ENCODE assay signal across 1 cellular context in genomic region chr17:5561736-5562135, GRCh38.
TF ChIP-seq lines count a peak whose summit lies in the region.

No MANE protein-coding gene starts in this region.

TF ChIP-seq in GM23338, 12 proteins besides CTCF, POLR2A, EP300 and RAD21 (continued from another document):
- TF ChIP-seq, protein P1, sequence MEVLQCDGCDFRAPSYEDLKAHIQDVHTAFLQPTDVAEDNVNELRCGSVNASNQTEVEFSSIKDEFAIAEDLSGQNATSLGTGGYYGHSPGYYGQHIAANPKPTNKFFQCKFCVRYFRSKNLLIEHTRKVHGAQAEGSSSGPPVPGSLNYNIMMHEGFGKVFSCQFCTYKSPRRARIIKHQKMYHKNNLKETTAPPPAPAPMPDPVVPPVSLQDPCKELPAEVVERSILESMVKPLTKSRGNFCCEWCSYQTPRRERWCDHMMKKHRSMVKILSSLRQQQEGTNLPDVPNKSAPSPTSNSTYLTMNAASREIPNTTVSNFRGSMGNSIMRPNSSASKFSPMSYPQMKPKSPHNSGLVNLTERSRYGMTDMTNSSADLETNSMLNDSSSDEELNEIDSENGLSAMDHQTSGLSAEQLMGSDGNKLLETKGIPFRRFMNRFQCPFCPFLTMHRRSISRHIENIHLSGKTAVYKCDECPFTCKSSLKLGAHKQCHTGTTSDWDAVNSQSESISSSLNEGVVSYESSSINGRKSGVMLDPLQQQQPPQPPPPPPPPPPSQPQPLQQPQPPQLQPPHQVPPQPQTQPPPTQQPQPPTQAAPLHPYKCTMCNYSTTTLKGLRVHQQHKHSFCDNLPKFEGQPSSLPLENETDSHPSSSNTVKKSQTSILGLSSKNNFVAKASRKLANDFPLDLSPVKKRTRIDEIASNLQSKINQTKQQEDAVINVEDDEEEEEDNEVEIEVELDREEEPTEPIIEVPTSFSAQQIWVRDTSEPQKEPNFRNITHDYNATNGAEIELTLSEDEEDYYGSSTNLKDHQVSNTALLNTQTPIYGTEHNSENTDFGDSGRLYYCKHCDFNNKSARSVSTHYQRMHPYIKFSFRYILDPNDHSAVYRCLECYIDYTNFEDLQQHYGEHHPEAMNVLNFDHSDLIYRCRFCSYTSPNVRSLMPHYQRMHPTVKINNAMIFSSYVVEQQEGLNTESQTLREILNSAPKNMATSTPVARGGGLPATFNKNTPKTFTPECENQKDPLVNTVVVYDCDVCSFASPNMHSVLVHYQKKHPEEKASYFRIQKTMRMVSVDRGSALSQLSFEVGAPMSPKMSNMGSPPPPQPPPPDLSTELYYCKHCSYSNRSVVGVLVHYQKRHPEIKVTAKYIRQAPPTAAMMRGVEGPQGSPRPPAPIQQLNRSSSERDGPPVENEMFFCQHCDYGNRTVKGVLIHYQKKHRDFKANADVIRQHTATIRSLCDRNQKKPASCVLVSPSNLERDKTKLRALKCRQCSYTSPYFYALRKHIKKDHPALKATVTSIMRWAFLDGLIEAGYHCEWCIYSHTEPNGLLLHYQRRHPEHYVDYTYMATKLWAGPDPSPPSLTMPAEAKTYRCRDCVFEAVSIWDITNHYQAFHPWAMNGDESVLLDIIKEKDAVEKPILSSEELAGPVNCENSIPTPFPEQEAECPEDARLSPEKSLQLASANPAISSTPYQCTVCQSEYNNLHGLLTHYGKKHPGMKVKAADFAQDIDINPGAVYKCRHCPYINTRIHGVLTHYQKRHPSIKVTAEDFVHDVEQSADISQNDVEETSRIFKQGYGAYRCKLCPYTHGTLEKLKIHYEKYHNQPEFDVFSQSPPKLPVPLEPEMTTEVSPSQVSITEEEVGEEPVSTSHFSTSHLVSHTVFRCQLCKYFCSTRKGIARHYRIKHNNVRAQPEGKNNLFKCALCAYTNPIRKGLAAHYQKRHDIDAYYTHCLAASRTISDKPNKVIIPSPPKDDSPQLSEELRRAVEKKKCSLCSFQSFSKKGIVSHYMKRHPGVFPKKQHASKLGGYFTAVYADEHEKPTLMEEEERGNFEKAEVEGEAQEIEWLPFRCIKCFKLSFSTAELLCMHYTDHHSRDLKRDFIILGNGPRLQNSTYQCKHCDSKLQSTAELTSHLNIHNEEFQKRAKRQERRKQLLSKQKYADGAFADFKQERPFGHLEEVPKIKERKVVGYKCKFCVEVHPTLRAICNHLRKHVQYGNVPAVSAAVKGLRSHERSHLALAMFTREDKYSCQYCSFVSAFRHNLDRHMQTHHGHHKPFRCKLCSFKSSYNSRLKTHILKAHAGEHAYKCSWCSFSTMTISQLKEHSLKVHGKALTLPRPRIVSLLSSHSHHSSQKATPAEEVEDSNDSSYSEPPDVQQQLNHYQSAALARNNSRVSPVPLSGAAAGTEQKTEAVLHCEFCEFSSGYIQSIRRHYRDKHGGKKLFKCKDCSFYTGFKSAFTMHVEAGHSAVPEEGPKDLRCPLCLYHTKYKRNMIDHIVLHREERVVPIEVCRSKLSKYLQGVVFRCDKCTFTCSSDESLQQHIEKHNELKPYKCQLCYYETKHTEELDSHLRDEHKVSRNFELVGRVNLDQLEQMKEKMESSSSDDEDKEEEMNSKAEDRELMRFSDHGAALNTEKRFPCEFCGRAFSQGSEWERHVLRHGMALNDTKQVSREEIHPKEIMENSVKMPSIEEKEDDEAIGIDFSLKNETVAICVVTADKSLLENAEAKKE (CRISPR knock-in tag; IDR thresholded peaks at IDR 0.05): no peak
- TF ChIP-seq STAT1 (IDR thresholded peaks at IDR 0.05; ENCODE audit: unreplicated experiment) (no peak), EZH2phosphoT487 (IDR thresholded peaks at IDR 0.05; ENCODE audit: unreplicated experiment) (no peak), POLR2AphosphoS5 (IDR thresholded peaks at IDR 0.05; ENCODE audit: low read depth) (no peak), JUNB (IDR thresholded peaks at IDR 0.05; ENCODE audit: unreplicated experiment) (no peak), ZNF114 (CRISPR knock-in tag; IDR thresholded peaks at IDR 0.05) (no peak)
- TF ChIP-seq, protein P2, sequence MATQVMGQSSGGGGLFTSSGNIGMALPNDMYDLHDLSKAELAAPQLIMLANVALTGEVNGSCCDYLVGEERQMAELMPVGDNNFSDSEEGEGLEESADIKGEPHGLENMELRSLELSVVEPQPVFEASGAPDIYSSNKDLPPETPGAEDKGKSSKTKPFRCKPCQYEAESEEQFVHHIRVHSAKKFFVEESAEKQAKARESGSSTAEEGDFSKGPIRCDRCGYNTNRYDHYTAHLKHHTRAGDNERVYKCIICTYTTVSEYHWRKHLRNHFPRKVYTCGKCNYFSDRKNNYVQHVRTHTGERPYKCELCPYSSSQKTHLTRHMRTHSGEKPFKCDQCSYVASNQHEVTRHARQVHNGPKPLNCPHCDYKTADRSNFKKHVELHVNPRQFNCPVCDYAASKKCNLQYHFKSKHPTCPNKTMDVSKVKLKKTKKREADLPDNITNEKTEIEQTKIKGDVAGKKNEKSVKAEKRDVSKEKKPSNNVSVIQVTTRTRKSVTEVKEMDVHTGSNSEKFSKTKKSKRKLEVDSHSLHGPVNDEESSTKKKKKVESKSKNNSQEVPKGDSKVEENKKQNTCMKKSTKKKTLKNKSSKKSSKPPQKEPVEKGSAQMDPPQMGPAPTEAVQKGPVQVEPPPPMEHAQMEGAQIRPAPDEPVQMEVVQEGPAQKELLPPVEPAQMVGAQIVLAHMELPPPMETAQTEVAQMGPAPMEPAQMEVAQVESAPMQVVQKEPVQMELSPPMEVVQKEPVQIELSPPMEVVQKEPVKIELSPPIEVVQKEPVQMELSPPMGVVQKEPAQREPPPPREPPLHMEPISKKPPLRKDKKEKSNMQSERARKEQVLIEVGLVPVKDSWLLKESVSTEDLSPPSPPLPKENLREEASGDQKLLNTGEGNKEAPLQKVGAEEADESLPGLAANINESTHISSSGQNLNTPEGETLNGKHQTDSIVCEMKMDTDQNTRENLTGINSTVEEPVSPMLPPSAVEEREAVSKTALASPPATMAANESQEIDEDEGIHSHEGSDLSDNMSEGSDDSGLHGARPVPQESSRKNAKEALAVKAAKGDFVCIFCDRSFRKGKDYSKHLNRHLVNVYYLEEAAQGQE (IDR thresholded peaks at IDR 0.05; ENCODE audit: unreplicated experiment): no peak
TF ChIP-seq in GM23338: peak in this region for 0.
